ENCODE assay signal across 8 cellular contexts in genomic region chr7:73520673-73521635, GRCh38. TPM values are rescaled to one million over a fixed set of nuclear protein-coding genes. Genes with fewer than 3 reads are reported as not detected.
DNase-seq lines count a peak whose midpoint lies in the region; ATAC-seq and TF ChIP-seq lines count a peak whose summit lies in the region.

No MANE protein-coding gene starts in this region.

- WGBS in lower leg skin, 2 donors = 0 to 1% methylated on average over 33 to 36 of the region's 36 CpGs
- WGBS in thymus = under 1% methylated on average over 36 of the region's 36 CpGs

- H3K4me1 ChIP-seq in left ventricle myocardium inferior (peaks cover 64% of the 10 kb centered on the region), thymus (ENCODE audit: control insufficient read depth, insufficient read depth, low read length) (peaks cover 15% of the 10 kb centered on the region)

- in situ Hi-C loops in T47D (cut with HindIII; ENCODE audit: low pct_unique_long_range_greater_than_20kb, low sequenced_read_pairs) = no loop called here

- peaks cover 10% of the 10 kb centered on the region for H3K36me3 ChIP-seq in left ventricle myocardium inferior
- H3K36me3 ChIP-seq in thymus (ENCODE audit: control insufficient read depth, insufficient read depth) = peaks cover under 1% of the 10 kb centered on the region

- intact Hi-C loops in left ventricle myocardium inferior (cut with micrococcal nuclease) = no loop called here
- intact Hi-C loops in Right ventricle myocardium inferior (cut with DNase I) = loop anchor here (5.0 kb wide), 1 partner anchor 689 kb away; no protein-coding TSS in a partner anchor
- intact Hi-C loops in lower leg skin (cut with DNase I; ENCODE audit: low total_unique reads) = no loop called here

- H3K27me3 ChIP-seq in left ventricle myocardium inferior (ENCODE audit: low read depth) = no peaks in the 10 kb centered on the region
- no peaks in the 10 kb centered on the region for H3K27me3 ChIP-seq in thymus (ENCODE audit: control insufficient read depth, insufficient read depth)

- DNase-seq in left ventricle myocardium inferior (no peak), Right ventricle myocardium inferior (ENCODE audit: missing footprints) (no peak), NOMO-1 (lab: John Stamatoyannopoulos, UW; ENCODE audit: unreplicated experiment in 2 of 2) (peak; percentile 59 to 90), T47D (ENCODE audit: low read depth in 1 of 2, low spot score in 1 of 2) (peak; percentile 11 to 28), lower leg skin (ENCODE audit: low spot score in 2 of 2) (no peak), GM19238 (ENCODE audit: insufficient read length, low spot score) (no peak), T1000 (lab: John Stamatoyannopoulos, UW) (no peak)

- no peaks in the 10 kb centered on the region for H3K9me3 ChIP-seq in left ventricle myocardium inferior (replicated peaks)
- no peaks in the 10 kb centered on the region for H3K9me3 ChIP-seq in thymus (ENCODE audit: control insufficient read depth)

- no peak for TF ChIP-seq POLR2A in lower leg skin (IDR thresholded peaks at IDR 0.05)

- ATAC-seq in Right ventricle myocardium inferior = no peak

- TF ChIP-seq CTCF in left ventricle myocardium inferior (IDR thresholded peaks at IDR 0.05; ENCODE audit: borderline replicate concordance) = no peak
- no peak for TF ChIP-seq CTCF in lower leg skin (IDR thresholded peaks at IDR 0.05)

- H3K27ac ChIP-seq in left ventricle myocardium inferior (replicated peaks) (peak overlapping the region; percentile 96), thymus (ENCODE audit: low read depth) (peak overlapping the region; percentile 89)

- H3K4me3 ChIP-seq in left ventricle myocardium inferior (peak overlapping the region; percentile 93), lower leg skin (ENCODE audit: low read depth, poor library complexity, severe bottlenecking) (peak overlapping the region; percentile 96), thymus (ENCODE audit: low read length) (peak overlapping the region; percentile 98)

RNA-seq across cellular contexts. Expression of gene BAZ1B, which starts 1.1 kb away (rescaled TPM):
- total RNA-seq in left ventricle myocardium inferior = 38.9 TPM
- 40.9 TPM for total RNA-seq in Right ventricle myocardium inferior
- 10 to 100 TPM; 22.6 to 33.6 (median 28.8) TPM for total RNA-seq in lower leg skin
- polyA plus RNA-seq in thymus = 18.7 TPM

RNA-seq across cellular contexts. Expression of gene BCL7B, which starts 36.5 kb away (rescaled TPM):
- 82.9 TPM for total RNA-seq in left ventricle myocardium inferior
- total RNA-seq in Right ventricle myocardium inferior = 71.5 TPM
- total RNA-seq in lower leg skin = 10 to 100 TPM; 31.8 to 66.2 (median 47.7) TPM
- 54.9 TPM for polyA plus RNA-seq in thymus

RNA-seq across cellular contexts. Expression of gene TBL2, which starts 57.4 kb away (rescaled TPM):
- total RNA-seq in left ventricle myocardium inferior (9.6 TPM), Right ventricle myocardium inferior (10.4 TPM), lower leg skin (10 to 100 TPM; 32.2 to 52.1 (median 40.3) TPM)
- polyA plus RNA-seq in thymus = 16.1 TPM

Comparison
In these comparisons a context has a peak if more than half of its experiments do, and no peak if none do; other contexts are left out.
1. DNase-seq: peak in NOMO-1 (2 of 2) and T47D (2 of 2); none in left ventricle myocardium inferior (single experiment), Right ventricle myocardium inferior (single experiment), lower leg skin (0 of 2), GM19238 (single experiment) and T1000 (single experiment).
2. Peak in every context shown above with its lines, with median percentiles within 50 percentile points of each other: H3K4me3 ChIP-seq.